10 cellular contexts compared by ENCODE assay signal in genomic region chr2:3168230-3168891, GRCh38.
A peak's percentile ranks its signal among the peaks of the same experiment; 100 is the strongest.
DNase-seq lines count a peak whose midpoint lies in the region; ATAC-seq, FAIRE-seq and TF ChIP-seq lines count a peak whose summit lies in the region.
"Had no signal": no experiment of that assay in that cellular context is flagged by ENCODE, and none has a peak within 500 bp of the region (broad histone marks: within the 10 kb centered on the region; RNA-seq: fewer than 3 reads in every experiment).

No MANE protein-coding gene starts in this region.

- peak overlapping the region in 1 of 2 donors; percentile 65 for H3K27ac Mint-ChIP-seq in natural killer cell treated with Interleukin-12 subunit alpha and Interleukin-12 subunit beta and Interleukin-15 and Interleukin-18, amount 100 ng/mL, for 72 hours
- no peak overlapping the region for H3K27ac Mint-ChIP-seq in natural killer cell
- H3K27ac Mint-ChIP-seq: memory B cell had no signal

- peak in 1 of 2 donors; percentile 22 for ATAC-seq in natural killer cell treated with Interleukin-12 subunit alpha and Interleukin-12 subunit beta and Interleukin-15 and Interleukin-18, amount 100 ng/mL, for 72 hours
- ATAC-seq in natural killer cell (no peak), GM21717 (IDR thresholded peaks at IDR 0.05; ENCODE audit: unreplicated experiment) (no peak), psoas muscle (no peak)

- H3K4me1 ChIP-seq in psoas muscle: no peaks in the 10 kb centered on the region
- peaks cover 4% of the 10 kb centered on the region for H3K4me1 ChIP-seq in hepatocyte (ENCODE audit: insufficient read depth)

- no peaks in the 10 kb centered on the region for H3K27me3 Mint-ChIP-seq in natural killer cell treated with Interleukin-12 subunit alpha and Interleukin-12 subunit beta and Interleukin-15 and Interleukin-18, amount 100 ng/mL, for 72 hours
- no peaks in the 10 kb centered on the region for H3K27me3 Mint-ChIP-seq in natural killer cell (ENCODE audit: low read depth in 2 of 2)
- H3K27me3 Mint-ChIP-seq: memory B cell had no signal

- H4K20me1 ChIP-seq in hepatocyte (ENCODE audit: insufficient read depth, poor library complexity, severe bottlenecking): no peaks in the 10 kb centered on the region

- no peak for FAIRE-seq in bronchial epithelial cell (lab: Jason Lieb, UNC)

- H3K4me3 ChIP-seq in bronchial epithelial cell (ENCODE audit: low read depth, low read length) (no peak overlapping the region), kidney epithelial cell (ENCODE audit: low read depth, low read length) (no peak overlapping the region), psoas muscle (no peak overlapping the region), hepatocyte (no peak overlapping the region)

- peaks cover 9% of the 10 kb centered on the region for H3K9me3 Mint-ChIP-seq in natural killer cell treated with Interleukin-12 subunit alpha and Interleukin-12 subunit beta and Interleukin-15 and Interleukin-18, amount 100 ng/mL, for 72 hours
- H3K9me3 Mint-ChIP-seq in natural killer cell: peaks cover 4 to 6% of the 10 kb centered on the region in 2 donors

- TF ChIP-seq CTCF in natural killer cell (IDR thresholded peaks at IDR 0.05) (no peak), bronchial epithelial cell (IDR thresholded peaks at IDR 0.05; ENCODE audit: insufficient read depth, low read length, severe bottlenecking) (no peak), kidney epithelial cell (IDR thresholded peaks at IDR 0.05; ENCODE audit: insufficient read depth, low read length, poor library complexity, severe bottlenecking) (no peak), psoas muscle (IDR thresholded peaks at IDR 0.05) (no peak), hepatocyte (IDR thresholded peaks at IDR 0.05; ENCODE audit: poor library complexity) (no peak)

- no peaks in the 10 kb centered on the region for H3K36me3 ChIP-seq in bronchial epithelial cell (ENCODE audit: control insufficient read depth, insufficient read depth, low read length)
- no peaks in the 10 kb centered on the region for H3K36me3 ChIP-seq in kidney epithelial cell (ENCODE audit: control insufficient read depth, insufficient read depth, low read length)
- H3K36me3 ChIP-seq in psoas muscle (ENCODE audit: insufficient read depth in 1 of 2, low read depth in 1 of 2): no peaks in the 10 kb centered on the region
- no peaks in the 10 kb centered on the region for H3K36me3 ChIP-seq in hepatocyte (replicated peaks; ENCODE audit: insufficient read depth, low read depth)

- no peak overlapping the region for H3K4me2 ChIP-seq in hepatocyte

- no peaks in the 10 kb centered on the region for H3K9me2 ChIP-seq in hepatocyte (replicated peaks; ENCODE audit: insufficient read depth)

- H3K27ac ChIP-seq in psoas muscle: no peak overlapping the region
- H3K27ac ChIP-seq in hepatocyte: no peak overlapping the region

- no peaks in the 10 kb centered on the region for H3K27me3 ChIP-seq in bronchial epithelial cell (ENCODE audit: control insufficient read depth, insufficient read depth, low read length)
- no peaks in the 10 kb centered on the region for H3K27me3 ChIP-seq in kidney epithelial cell (ENCODE audit: control insufficient read depth, insufficient read depth, low read length)
- no peaks in the 10 kb centered on the region for H3K27me3 ChIP-seq in psoas muscle (ENCODE audit: insufficient read depth in 3 of 3, low read length in 2 of 3)
- H3K27me3 ChIP-seq in hepatocyte: no peaks in the 10 kb centered on the region

- WGBS in psoas muscle, 3 donors: 63 to 75% (median 67%) methylated on average over 17 of the region's 17 CpGs
- 59% methylated on average over 17 of the region's 17 CpGs for WGBS in hepatocyte (ENCODE audit: low lambda C conversion rate, missing lambda C conversion rate)

- H3K79me2 ChIP-seq in hepatocyte: no peaks in the 10 kb centered on the region

- DNase-seq in natural killer cell treated with Interleukin-12 subunit alpha and Interleukin-12 subunit beta and Interleukin-15 and Interleukin-18, amount 100 ng/mL, for 72 hours (ENCODE audit: low spot score): no peak
- no peak for DNase-seq in natural killer cell
- DNase-seq in bronchial epithelial cell (ENCODE audit: low read depth): peak; percentile 50
- peak; percentile 32 for DNase-seq in kidney epithelial cell (ENCODE audit: low read depth)
- DNase-seq in psoas muscle: no peak
- DNase-seq in hepatocyte (ENCODE audit: low spot score): no peak
- no peak for DNase-seq in UCSD-AML1 (lab: John Stamatoyannopoulos, UW; ENCODE audit: unreplicated experiment)
- DNase-seq: NCI-H510A treated with DMSO at 0.1 percent for 48 hours had no signal

- peaks cover 12% of the 10 kb centered on the region for H3K36me3 Mint-ChIP-seq in natural killer cell treated with Interleukin-12 subunit alpha and Interleukin-12 subunit beta and Interleukin-15 and Interleukin-18, amount 100 ng/mL, for 72 hours
- peaks cover 11% of the 10 kb centered on the region for H3K36me3 Mint-ChIP-seq in natural killer cell

- no peak overlapping the region for H2AFZ ChIP-seq in hepatocyte

- H3K9me3 ChIP-seq in psoas muscle: peaks cover 12% of the 10 kb centered on the region
- H3K9me3 ChIP-seq in hepatocyte (ENCODE audit: low read depth): no peaks in the 10 kb centered on the region

- peaks cover 15% of the 10 kb centered on the region in 2 donors for H3K4me1 Mint-ChIP-seq in natural killer cell treated with Interleukin-12 subunit alpha and Interleukin-12 subunit beta and Interleukin-15 and Interleukin-18, amount 100 ng/mL, for 72 hours (ENCODE audit: low read depth in 2 of 2)
- H3K4me1 Mint-ChIP-seq in natural killer cell: peaks cover 0 to 5% of the 10 kb centered on the region in 2 donors
- H3K4me1 Mint-ChIP-seq: memory B cell had no signal

- H3K4me3 Mint-ChIP-seq in natural killer cell treated with Interleukin-12 subunit alpha and Interleukin-12 subunit beta and Interleukin-15 and Interleukin-18, amount 100 ng/mL, for 72 hours: peak overlapping the region; percentile 27
- H3K4me3 Mint-ChIP-seq in natural killer cell: no peak overlapping the region
- H3K4me3 Mint-ChIP-seq: memory B cell had no signal

- intact Hi-C loops in natural killer cell (cut with micrococcal nuclease): no loop called here
- intact Hi-C loops in psoas muscle (cut with DNase I): no loop called here

Comparison
In these comparisons a context has a peak if more than half of its experiments do, and no peak if none do; other contexts are left out.
1. DNase-seq: peak in bronchial epithelial cell (single experiment) and kidney epithelial cell (single experiment); none in natural killer cell treated with Interleukin-12 subunit alpha and Interleukin-12 subunit beta and Interleukin-15 and Interleukin-18, amount 100 ng/mL, for 72 hours (single experiment), natural killer cell (single experiment), psoas muscle (0 of 2), hepatocyte (single experiment) and UCSD-AML1 (single experiment).